Comparison of ENCODE assay signal across 15 cellular contexts in the genomic region with DNA sequence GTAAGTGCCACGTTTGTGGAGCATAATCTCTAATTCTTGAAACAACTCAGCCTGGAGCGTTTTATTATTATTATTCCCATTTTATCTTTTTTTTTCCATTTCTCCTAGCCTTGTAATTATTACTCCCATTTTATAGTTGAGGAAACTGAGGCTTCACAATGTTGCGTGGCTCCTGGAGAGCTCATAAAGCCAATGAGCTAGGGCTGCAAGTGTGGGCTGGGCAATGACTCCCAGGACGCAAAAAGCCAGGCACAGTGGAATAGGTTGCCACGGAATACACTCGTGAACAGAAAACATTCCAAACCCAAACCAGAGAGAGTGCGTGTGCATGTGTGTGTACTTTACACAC. TPM values are rescaled to one million over a fixed set of nuclear protein-coding genes. Genes with fewer than 3 reads are reported as not detected.
A peak's percentile ranks its signal among the peaks of the same experiment; 100 is the strongest.
DNase-seq lines count a peak whose midpoint lies in the region; ATAC-seq, FAIRE-seq and TF ChIP-seq lines count a peak whose summit lies in the region.
"Had no signal": no experiment of that assay in that cellular context is flagged by ENCODE, and none has a peak within 500 bp of the region (broad histone marks: within the 10 kb centered on the region; RNA-seq: fewer than 3 reads in every experiment).

No MANE protein-coding gene starts in this region.

- peak overlapping the region; percentile 84 for H3K27ac Mint-ChIP-seq in activated CD8-positive, alpha-beta memory T cell treated with anti-CD3 and anti-CD28 coated beads, Interleukin-2, amount 10 ng/mL, durations not matched to agents 7 days and 5 days
- H3K27ac Mint-ChIP-seq in activated B cell treated with CpG ODN at 0.5 μM for 24 hours = peak overlapping the region; percentile 86
- peak overlapping the region; percentile 93 for H3K27ac Mint-ChIP-seq in stimulated activated effector memory CD8-positive, alpha-beta T cell treated with anti-CD3 and anti-CD28 coated beads, Interleukin-12 subunit alpha, Interleukin-12 subunit beta, amount 100 ng/mL, for 72 hours

- TF ChIP-seq POLR2A in HepG2 (IDR thresholded peaks at IDR 0.05; ENCODE audit: insufficient read depth in 1 of 2, low read depth in 2 of 2, low read length in 2 of 2) = no peak

- H3K9me3 Mint-ChIP-seq in activated CD8-positive, alpha-beta memory T cell treated with anti-CD3 and anti-CD28 coated beads, Interleukin-2, amount 10 ng/mL, durations not matched to agents 7 days and 5 days (ENCODE audit: low read depth) = no peaks in the 10 kb centered on the region
- no peaks in the 10 kb centered on the region for H3K9me3 Mint-ChIP-seq in activated B cell treated with CpG ODN at 0.5 μM for 24 hours
- H3K9me3 Mint-ChIP-seq in stimulated activated effector memory CD8-positive, alpha-beta T cell treated with anti-CD3 and anti-CD28 coated beads, Interleukin-12 subunit alpha, Interleukin-12 subunit beta, amount 100 ng/mL, for 72 hours = no peaks in the 10 kb centered on the region

- no peaks in the 10 kb centered on the region for H3K36me3 Mint-ChIP-seq in activated CD8-positive, alpha-beta memory T cell treated with anti-CD3 and anti-CD28 coated beads, Interleukin-2, amount 10 ng/mL, durations not matched to agents 7 days and 5 days
- no peaks in the 10 kb centered on the region for H3K36me3 Mint-ChIP-seq in activated B cell treated with CpG ODN at 0.5 μM for 24 hours (ENCODE audit: low read depth)
- no peaks in the 10 kb centered on the region for H3K36me3 Mint-ChIP-seq in stimulated activated effector memory CD8-positive, alpha-beta T cell treated with anti-CD3 and anti-CD28 coated beads, Interleukin-12 subunit alpha, Interleukin-12 subunit beta, amount 100 ng/mL, for 72 hours

- H3K27me3 Mint-ChIP-seq in activated CD8-positive, alpha-beta memory T cell treated with anti-CD3 and anti-CD28 coated beads, Interleukin-2, amount 10 ng/mL, durations not matched to agents 7 days and 5 days = no peaks in the 10 kb centered on the region
- H3K27me3 Mint-ChIP-seq in activated B cell treated with CpG ODN at 0.5 μM for 24 hours = no peaks in the 10 kb centered on the region

- H3K4me1 Mint-ChIP-seq in activated CD8-positive, alpha-beta memory T cell treated with anti-CD3 and anti-CD28 coated beads, Interleukin-2, amount 10 ng/mL, durations not matched to agents 7 days and 5 days = peaks cover 24% of the 10 kb centered on the region
- H3K4me1 Mint-ChIP-seq in activated B cell treated with CpG ODN at 0.5 μM for 24 hours = peaks cover 51% of the 10 kb centered on the region
- peaks cover 30% of the 10 kb centered on the region for H3K4me1 Mint-ChIP-seq in stimulated activated effector memory CD8-positive, alpha-beta T cell treated with anti-CD3 and anti-CD28 coated beads, Interleukin-12 subunit alpha, Interleukin-12 subunit beta, amount 100 ng/mL, for 72 hours

- POLR2A ChIA-PET in activated B cell treated with CpG ODN at 0.5 μM for 24 hours (lab: Charles Lee) (interaction anchor here (0.5 to 4.6 kb wide), 7 partner anchors 14 to 480 kb away, joined by 3 to 52 read pairs (median 7); a partner anchor contains a TSS), HepG2 (lab: Yijun Ruan, JAX) (interaction anchor here (2.6 to 2.8 kb wide), 3 partner anchors 10 to 186 kb away, joined by 9 to 18 read pairs (median 11); a partner anchor contains a TSS)

- in situ Hi-C loops in HepG2 (cut with HindIII; ENCODE audit: extremely low pct_ligation_motif_present, low pct_unique_long_range_greater_than_20kb) = no loop called here

- TF ChIP-seq CTCF in activated B cell treated with CpG ODN at 0.5 μM for 24 hours (IDR thresholded peaks at IDR 0.05) (no peak), HepG2 (CRISPR knock-in tag; IDR thresholded peaks at IDR 0.05) (no peak)

- peaks cover 2 to 55% of the 10 kb centered on the region in 2 experiments; a peak in 4 of 5 replicates for H3K27me3 ChIP-seq in HepG2 (ENCODE audit: control insufficient read depth in 1 of 2, insufficient read depth in 2 of 2, low read length in 2 of 2)
- no peaks in the 10 kb centered on the region for H3K27me3 ChIP-seq in Karpas-422 (ENCODE audit: low read length)
- H3K27me3 ChIP-seq: tibial nerve had no signal

- H3K4me1 ChIP-seq in HepG2 (ENCODE audit: insufficient read depth, low read length) (peaks cover 53% of the 10 kb centered on the region), Karpas-422 (ENCODE audit: low read length) (no peaks in the 10 kb centered on the region)

- no peak for ATAC-seq in activated CD8-positive, alpha-beta memory T cell treated with anti-CD3 and anti-CD28 coated beads, Interleukin-2, amount 10 ng/mL, durations not matched to agents 7 days and 5 days
- ATAC-seq in activated B cell treated with CpG ODN at 0.5 μM for 24 hours (ENCODE audit: low read depth) (no peak), HepG2 (no peak), HG02970 (IDR thresholded peaks at IDR 0.05; ENCODE audit: low FRiP score, unreplicated experiment) (no peak)
- ATAC-seq in stimulated activated effector memory CD8-positive, alpha-beta T cell treated with anti-CD3 and anti-CD28 coated beads, Interleukin-12 subunit alpha, Interleukin-12 subunit beta, amount 100 ng/mL, for 72 hours = no peak

- TF ChIP-seq RAD21 in HepG2 (CRISPR knock-in tag; IDR thresholded peaks at IDR 0.05) = no peak

- 44% methylated on average over 7 of the region's 7 CpGs for WGBS in HepG2 (ENCODE audit: low lambda C conversion rate)

- H3K27ac ChIP-seq in HepG2 (ENCODE audit: extremely low read length, insufficient read depth, low read length) = no peak overlapping the region
- no peak overlapping the region for H3K27ac ChIP-seq in Karpas-422 (ENCODE audit: low read length)

- TF ChIP-seq EP300 in HepG2 (IDR thresholded peaks at IDR 0.05; ENCODE audit: low read depth in 2 of 2, low read length in 2 of 2) (no peak), HepG2 (CRISPR knock-in tag; IDR thresholded peaks at IDR 0.05; ENCODE audit: borderline replicate concordance) (no peak)

- FAIRE-seq in HepG2 (lab: Jason Lieb, UNC) = no peak
- FAIRE-seq: kidney, small intestine had no signal

- H2AFZ ChIP-seq in HepG2 (ENCODE audit: low read length) (no peak overlapping the region), Karpas-422 (ENCODE audit: low read length) (no peak overlapping the region)

- BruUV-seq in HepG2 (replicated peaks; lab: Mats Ljungman, UMichigan) = no TSS peak

- CTCF ChIA-PET in activated CD8-positive, alpha-beta memory T cell treated with anti-CD3 and anti-CD28 coated beads, Interleukin-2, amount 10 ng/mL, durations not matched to agents 7 days and 5 days (lab: Charles Lee) = interaction anchor here (1.1 to 8.2 kb wide), 5 partner anchors 14 to 273 kb away, joined by 3 to 48 read pairs (median 4); a partner anchor contains a TSS
- CTCF ChIA-PET in activated B cell treated with CpG ODN at 0.5 μM for 24 hours (lab: Charles Lee) = interaction anchor here (1.6 to 2.1 kb wide), 2 partner anchors 18 to 45 kb away, joined by 15 to 18 read pairs; no protein-coding TSS in a partner anchor
- CTCF ChIA-PET in HepG2 (lab: Yijun Ruan, JAX; ENCODE audit: low intra/inter-chr PET ratio, low total read pairs) = interaction anchor here (0.6 kb wide), 1 partner anchor 230 kb away, joined by 3 read pairs; no protein-coding TSS in a partner anchor

- H3K9ac ChIP-seq in HepG2 (ENCODE audit: insufficient read depth, low read depth, low read length) = no peak overlapping the region
- H3K9ac ChIP-seq in Karpas-422 (ENCODE audit: low read length) = no peak overlapping the region

- DNase-seq in activated CD8-positive, alpha-beta memory T cell treated with anti-CD3 and anti-CD28 coated beads, Interleukin-2, amount 10 ng/mL, durations not matched to agents 7 days and 5 days = no peak
- DNase-seq in activated CD8-positive, alpha-beta memory T cell treated with anti-CD3 and anti-CD28 coated beads, Interleukin-2, amount 50 U/mL, for 48 hours = no peak
- DNase-seq in activated B cell treated with CpG ODN at 0.5 μM for 24 hours (no peak), HepG2 (ENCODE audit: low spot score) (no peak), Karpas-422 (no peak), cerebellar cortex (ENCODE audit: low spot score) (no peak)
- DNase-seq in stimulated activated effector memory CD8-positive, alpha-beta T cell treated with anti-CD3 and anti-CD28 coated beads, Interleukin-12 subunit alpha, Interleukin-12 subunit beta, amount 100 ng/mL, for 72 hours (ENCODE audit: low spot score in 2 of 2) = no peak
- DNase-seq: NCI-H1105 treated with DMSO at 0.1 percent for 48 hours, NCI-H446, T-helper 9 cell had no signal

- H3K4me3 Mint-ChIP-seq in activated CD8-positive, alpha-beta memory T cell treated with anti-CD3 and anti-CD28 coated beads, Interleukin-2, amount 10 ng/mL, durations not matched to agents 7 days and 5 days = peak overlapping the region; percentile 53
- H3K4me3 Mint-ChIP-seq in activated B cell treated with CpG ODN at 0.5 μM for 24 hours = peak overlapping the region; percentile 82
- H3K4me3 Mint-ChIP-seq in stimulated activated effector memory CD8-positive, alpha-beta T cell treated with anti-CD3 and anti-CD28 coated beads, Interleukin-12 subunit alpha, Interleukin-12 subunit beta, amount 100 ng/mL, for 72 hours = peak overlapping the region; percentile 74

- H3K79me2 ChIP-seq in HepG2 (ENCODE audit: insufficient read depth, low read length) (no peaks in the 10 kb centered on the region), Karpas-422 (ENCODE audit: low read length) (no peaks in the 10 kb centered on the region)

- H3K4me2 ChIP-seq in HepG2 (ENCODE audit: low read depth, low read length) (peak overlapping the region; percentile 65), Karpas-422 (ENCODE audit: low read depth, low read length, poor library complexity, severe bottlenecking) (no peak overlapping the region)

- H3K36me3 ChIP-seq in HepG2 (replicated peaks in 1 of 2; ENCODE audit: control insufficient read depth in 1 of 2, insufficient read depth in 2 of 2, low read length in 2 of 2) (no peaks in the 10 kb centered on the region), Karpas-422 (ENCODE audit: insufficient read depth, low read length) (no peaks in the 10 kb centered on the region)
- H3K36me3 ChIP-seq: tibial nerve had no signal

- H3K4me3 ChIP-seq in HepG2 (replicated peaks in 1 of 3; ENCODE audit: insufficient read depth in 1 of 3, low read depth in 2 of 3, low read length in 3 of 3) (peak overlapping the region in 1 of 3 experiments; percentile 45; a peak in 1 of 6 replicates), Karpas-422 (ENCODE audit: low read length) (no peak overlapping the region)

- H4K20me1 ChIP-seq in HepG2 (ENCODE audit: insufficient read depth, low read length) (no peaks in the 10 kb centered on the region), Karpas-422 (ENCODE audit: insufficient read depth, low read depth, low read length) (no peaks in the 10 kb centered on the region)

- H3K9me3 ChIP-seq in HepG2 (ENCODE audit: low read length) (no peaks in the 10 kb centered on the region), Karpas-422 (ENCODE audit: low read length) (no peaks in the 10 kb centered on the region)
- H3K9me3 ChIP-seq: tibial nerve had no signal

- no peaks in the 10 kb centered on the region for H3K9me2 ChIP-seq in Karpas-422 (replicated peaks; ENCODE audit: insufficient read depth, low read length)

- intact Hi-C loops in activated B cell treated with CpG ODN at 0.5 μM for 24 hours (cut with micrococcal nuclease) = loop anchor here (1.0 kb wide), 2 partner anchors 14 to 46 kb away; no protein-coding TSS in a partner anchor
- intact Hi-C loops in HepG2 (cut with micrococcal nuclease; ENCODE audit: unreplicated experiment) = no loop called here

RNA-seq across cellular contexts. Expression of a gene that starts 13.5 kb away (rescaled TPM):
- total RNA-seq in activated CD8-positive, alpha-beta memory T cell treated with anti-CD3 and anti-CD28 coated beads, Interleukin-2, amount 10 ng/mL, durations not matched to agents 7 days and 5 days = 10 to 100 TPM; 10.4 to 11.0 TPM
- total RNA-seq in activated B cell treated with CpG ODN at 0.5 μM for 24 hours (8.2 and 10.2 TPM in 2 replicates), HepG2 (2016; rRNA removed; fragmentation: Illumina TruSeq; extraction: Trizol) (2.5 and 3.1 TPM in 2 replicates)
- total RNA-seq in HepG2 (2016; cell fraction: cytosol; rRNA removed; fragmentation: Illumina TruSeq; extraction: Trizol; ENCODE audit: low read depth) = 0.53 and 0.71 TPM in 2 replicates
- 2.6 and 2.9 TPM in 2 replicates for total RNA-seq in HepG2 (2016; cell fraction: insoluble cytoplasmic fraction; rRNA removed; fragmentation: Illumina TruSeq; extraction: Trizol)
- 3.0 and 3.1 TPM in 2 replicates for total RNA-seq in HepG2 (2016; cell fraction: membrane; rRNA removed; fragmentation: Illumina TruSeq; extraction: Trizol)
- 2.7 and 3.1 TPM in 2 replicates for total RNA-seq in HepG2 (2016; cell fraction: nucleus; rRNA removed; fragmentation: Illumina TruSeq; extraction: Trizol)
- polyA plus RNA-seq in HepG2 (2011; rRNA removed) = 11.8 and 16.9 TPM in 2 replicates
- 5.0 and 9.2 TPM in 2 replicates for polyA plus RNA-seq in HepG2 (2011; cell fraction: cytosol; rRNA removed)
- polyA plus RNA-seq in HepG2 (2011; cell fraction: nucleus; rRNA removed) = 5.8 and 9.5 TPM in 2 replicates
- polyA plus RNA-seq in HepG2 (2012) = 8.7 and 11.2 TPM in 2 replicates
- 0.48 and 0.57 TPM in 2 replicates for polyA plus RNA-seq in HepG2 (2016; cell fraction: cytosol; fragmentation: Illumina TruSeq; extraction: Trizol; ENCODE audit: low read depth)
- polyA plus RNA-seq in HepG2 (2016; cell fraction: insoluble cytoplasmic fraction; fragmentation: Illumina TruSeq; extraction: Trizol; ENCODE audit: low read depth) = 2.9 and 3.2 TPM in 2 replicates
- 1.8 and 2.0 TPM in 2 replicates for polyA plus RNA-seq in HepG2 (2016; cell fraction: membrane; fragmentation: Illumina TruSeq; extraction: Trizol; ENCODE audit: low read depth)
- polyA plus RNA-seq in HepG2 (2016; cell fraction: nucleus; fragmentation: Illumina TruSeq; extraction: Trizol; ENCODE audit: insufficient read depth, low read depth) = 4.8 and 5.6 TPM in 2 replicates
- 22.9 and 78.5 TPM in 2 replicates for polyA minus RNA-seq in HepG2 (2011; rRNA and poly(A)+ RNA removed; ENCODE audit: low replicate concordance)
- polyA minus RNA-seq in HepG2 (2011; cell fraction: cytosol; rRNA and poly(A)+ RNA removed) = 5.3 and 10.4 TPM in 2 replicates
- 7.1 and 10.8 TPM in 2 replicates for polyA minus RNA-seq in HepG2 (2011; cell fraction: nucleus; rRNA and poly(A)+ RNA removed)
- total RNA-seq in Karpas-422 (2014; rRNA removed; shearing (Covaris generic); ENCODE audit: low replicate concordance) = not detected in 2 replicates

RNA-seq across cellular contexts. Expression of a gene that starts 50.4 kb away (rescaled TPM):
- under 1 TPM in 1 of 2 experiments, not detected in 1; 0.75 TPM for total RNA-seq in activated CD8-positive, alpha-beta memory T cell treated with anti-CD3 and anti-CD28 coated beads, Interleukin-2, amount 10 ng/mL, durations not matched to agents 7 days and 5 days
- total RNA-seq in activated B cell treated with CpG ODN at 0.5 μM for 24 hours = 0.42 and 0.44 TPM in 2 replicates
- not detected in 2 replicates for total RNA-seq in HepG2 (2016; rRNA removed; fragmentation: Illumina TruSeq; extraction: Trizol)
- 0.09 TPM in 1 of 2 replicates, not detected in the other for total RNA-seq in HepG2 (2016; cell fraction: cytosol; rRNA removed; fragmentation: Illumina TruSeq; extraction: Trizol; ENCODE audit: low read depth)
- total RNA-seq in HepG2 (2016; cell fraction: insoluble cytoplasmic fraction; rRNA removed; fragmentation: Illumina TruSeq; extraction: Trizol) = not detected in 2 replicates
- total RNA-seq in HepG2 (2016; cell fraction: membrane; rRNA removed; fragmentation: Illumina TruSeq; extraction: Trizol) = 0.14 TPM in 1 of 2 replicates, not detected in the other
- not detected in 2 replicates for total RNA-seq in HepG2 (2016; cell fraction: nucleus; rRNA removed; fragmentation: Illumina TruSeq; extraction: Trizol)
- polyA plus RNA-seq in HepG2 (2011; rRNA removed) = 0.04 TPM in 2 replicates
- polyA plus RNA-seq in HepG2 (2011; cell fraction: cytosol; rRNA removed) = 0.04 and 0.12 TPM in 2 replicates
- 0.03 TPM in 1 of 2 replicates, not detected in the other for polyA plus RNA-seq in HepG2 (2011; cell fraction: nucleus; rRNA removed)
- 0.13 TPM in 1 of 2 replicates, not detected in the other for polyA plus RNA-seq in HepG2 (2012)
- not detected in 2 replicates for polyA plus RNA-seq in HepG2 (2016; cell fraction: cytosol; fragmentation: Illumina TruSeq; extraction: Trizol; ENCODE audit: low read depth)
- polyA plus RNA-seq in HepG2 (2016; cell fraction: insoluble cytoplasmic fraction; fragmentation: Illumina TruSeq; extraction: Trizol; ENCODE audit: low read depth) = not detected in 2 replicates
- polyA plus RNA-seq in HepG2 (2016; cell fraction: membrane; fragmentation: Illumina TruSeq; extraction: Trizol; ENCODE audit: low read depth) = not detected in 2 replicates
- not detected in 2 replicates for polyA plus RNA-seq in HepG2 (2016; cell fraction: nucleus; fragmentation: Illumina TruSeq; extraction: Trizol; ENCODE audit: insufficient read depth, low read depth)
- polyA minus RNA-seq in HepG2 (2011; rRNA and poly(A)+ RNA removed; ENCODE audit: low replicate concordance) = 0.16 TPM in 1 of 2 replicates, not detected in the other
- polyA minus RNA-seq in HepG2 (2011; cell fraction: cytosol; rRNA and poly(A)+ RNA removed) = not detected in 2 replicates
- polyA minus RNA-seq in HepG2 (2011; cell fraction: nucleus; rRNA and poly(A)+ RNA removed) = not detected in 2 replicates
- total RNA-seq in Karpas-422 (2014; rRNA removed; shearing (Covaris generic); ENCODE audit: low replicate concordance) = 0.54 TPM in 1 of 2 replicates, not detected in the other
- polyA plus RNA-seq: neural cell had no signal
